ENCODE assay signal across 15 cellular contexts in the genomic region with DNA sequence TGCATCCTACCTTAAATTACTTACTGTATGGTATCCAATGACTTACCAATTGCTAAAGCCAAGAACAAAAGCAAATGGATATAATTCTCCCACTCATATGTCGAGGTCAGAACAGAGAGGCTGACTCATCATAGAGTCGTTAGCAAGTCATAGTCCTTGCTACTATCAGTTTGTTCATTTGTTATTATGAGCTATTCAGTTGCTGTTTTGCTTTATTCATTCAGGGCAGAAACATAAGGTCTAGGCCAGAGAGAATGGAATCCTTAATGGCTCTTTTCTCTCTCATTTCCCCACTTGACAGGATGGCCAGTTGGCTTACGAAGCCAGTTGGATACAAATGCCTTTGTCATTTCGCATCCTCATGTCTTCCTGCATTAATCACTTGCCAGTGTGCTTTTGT.
DNase-seq lines count a peak whose midpoint lies in the region; ATAC-seq and TF ChIP-seq lines count a peak whose summit lies in the region.
"Had no signal": no experiment of that assay in that cellular context is flagged by ENCODE, and none has a peak within 500 bp of the region (broad histone marks: within the 10 kb centered on the region; RNA-seq: fewer than 3 reads in every experiment).

No MANE protein-coding gene starts in this region.

- no peaks in the 10 kb centered on the region for H3K36me3 Mint-ChIP-seq in activated T-cell treated with anti-CD3 and anti-CD28 coated beads, Interleukin-2, amount 50 U/mL, for 4 hours (ENCODE audit: insufficient read depth)
- H3K36me3 Mint-ChIP-seq in activated T-cell treated with anti-CD3 and anti-CD28 coated beads, Interleukin-2, amount 50 U/mL, for 24 hours (ENCODE audit: low read depth), result no peaks in the 10 kb centered on the region
- H3K36me3 Mint-ChIP-seq: activated naive CD4-positive, alpha-beta T cell treated with anti-CD3 and anti-CD28 coated beads, Interleukin-2, amount 50 U/mL, for 24 hours had no signal

- H3K9ac ChIP-seq in skeletal muscle satellite cell (ENCODE audit: low read depth, low read length), result no peak overlapping the region

- no peaks in the 10 kb centered on the region for H3K9me3 ChIP-seq in skeletal muscle satellite cell (replicated peaks; ENCODE audit: low read length)
- H3K9me3 ChIP-seq: uterus had no signal

- H3K27ac ChIP-seq in caudate nucleus (ENCODE audit: low read depth, low read length), result no peak overlapping the region
- H3K27ac ChIP-seq: uterus had no signal

- H3K4me2 ChIP-seq in skeletal muscle satellite cell (ENCODE audit: low read length), result peak overlapping the region; percentile 29

- peaks cover 11% of the 10 kb centered on the region for H3K4me1 ChIP-seq in skeletal muscle satellite cell (ENCODE audit: control insufficient read depth, insufficient read depth, low read length)
- H3K4me1 ChIP-seq: uterus had no signal

- DNase-seq in activated T-cell treated with anti-CD3 and anti-CD28 coated beads, Interleukin-2, amount 50 U/mL, for 4 hours, result no peak
- DNase-seq in activated T-cell treated with anti-CD3 and anti-CD28 coated beads, Interleukin-2, amount 50 U/mL, for 24 hours, result no peak
- DNase-seq in NCI-H446 treated with DMSO at 0.1 percent for 48 hours (lab: John Stamatoyannopoulos, UW) (peak; percentile 19), fibroblast of mammary gland (ENCODE audit: low read depth) (peak; percentile 89), caudate nucleus (lab: John Stamatoyannopoulos, UW) (no peak), NCI-H526 (lab: John Stamatoyannopoulos, UW) (no peak)
- DNase-seq: activated CD8-positive, alpha-beta memory T cell treated with anti-CD3 and anti-CD28 coated beads for 24 hours; dermis blood vessel endothelial cell; DND-41; RPMI8226; stimulated activated CD4-positive, alpha-beta T cell treated with anti-CD3 and anti-CD28 coated beads, Interleukin-12 subunit alpha, Interleukin-12 subunit beta, amount 100 ng/mL, for 4 hours; uterus had no signal

- no peak for TF ChIP-seq CTCF in fibroblast of mammary gland (conservative IDR thresholded peaks at IDR 0.05; ENCODE audit: control insufficient read depth, insufficient read depth, low read depth, low read length)

- H3K27me3 Mint-ChIP-seq in activated T-cell treated with anti-CD3 and anti-CD28 coated beads, Interleukin-2, amount 50 U/mL, for 4 hours (ENCODE audit: low read depth), result no peaks in the 10 kb centered on the region
- H3K27me3 Mint-ChIP-seq in activated T-cell treated with anti-CD3 and anti-CD28 coated beads, Interleukin-2, amount 50 U/mL, for 24 hours, result peaks cover under 1% of the 10 kb centered on the region

- no peaks in the 10 kb centered on the region for H3K36me3 ChIP-seq in skeletal muscle satellite cell (ENCODE audit: insufficient read depth, low read length)
- H3K36me3 ChIP-seq: uterus had no signal

- H3K4me3 ChIP-seq in fibroblast of mammary gland (ENCODE audit: control insufficient read depth, low read depth, low read length) (no peak overlapping the region), skeletal muscle satellite cell (ENCODE audit: low read length) (no peak overlapping the region)
- H3K4me3 ChIP-seq: uterus had no signal

- ATAC-seq in activated T-cell treated with anti-CD3 and anti-CD28 coated beads, Interleukin-2, amount 50 U/mL, for 4 hours, result peak; percentile 60 to 74
- ATAC-seq in HG03039 (IDR thresholded peaks at IDR 0.05; ENCODE audit: unreplicated experiment), result no peak

- H3K4me1 Mint-ChIP-seq in activated T-cell treated with anti-CD3 and anti-CD28 coated beads, Interleukin-2, amount 50 U/mL, for 4 hours (ENCODE audit: low read depth), result peaks cover 4% of the 10 kb centered on the region
- peaks cover 10% of the 10 kb centered on the region for H3K4me1 Mint-ChIP-seq in activated T-cell treated with anti-CD3 and anti-CD28 coated beads, Interleukin-2, amount 50 U/mL, for 24 hours (ENCODE audit: low read depth)
- H3K4me1 Mint-ChIP-seq: activated naive CD4-positive, alpha-beta T cell treated with anti-CD3 and anti-CD28 coated beads, Interleukin-2, amount 50 U/mL, for 24 hours had no signal

- no peaks in the 10 kb centered on the region for H3K27me3 ChIP-seq in skeletal muscle satellite cell (ENCODE audit: control insufficient read depth, insufficient read depth, low read length)
- H3K27me3 ChIP-seq: uterus had no signal

- H3K4me3 Mint-ChIP-seq in activated T-cell treated with anti-CD3 and anti-CD28 coated beads, Interleukin-2, amount 50 U/mL, for 4 hours, result no peak overlapping the region
- no peak overlapping the region for H3K4me3 Mint-ChIP-seq in activated T-cell treated with anti-CD3 and anti-CD28 coated beads, Interleukin-2, amount 50 U/mL, for 24 hours
- H3K4me3 Mint-ChIP-seq: activated naive CD4-positive, alpha-beta T cell treated with anti-CD3 and anti-CD28 coated beads, Interleukin-2, amount 50 U/mL, for 24 hours had no signal

- H3K9me3 Mint-ChIP-seq in activated T-cell treated with anti-CD3 and anti-CD28 coated beads, Interleukin-2, amount 50 U/mL, for 4 hours, result no peaks in the 10 kb centered on the region
- no peaks in the 10 kb centered on the region for H3K9me3 Mint-ChIP-seq in activated T-cell treated with anti-CD3 and anti-CD28 coated beads, Interleukin-2, amount 50 U/mL, for 24 hours
- H3K9me3 Mint-ChIP-seq: activated naive CD4-positive, alpha-beta T cell treated with anti-CD3 and anti-CD28 coated beads, Interleukin-2, amount 50 U/mL, for 24 hours had no signal

- no peak overlapping the region for H3K27ac Mint-ChIP-seq in activated T-cell treated with anti-CD3 and anti-CD28 coated beads, Interleukin-2, amount 50 U/mL, for 24 hours
- H3K27ac Mint-ChIP-seq: activated naive CD4-positive, alpha-beta T cell treated with anti-CD3 and anti-CD28 coated beads, Interleukin-2, amount 50 U/mL, for 24 hours had no signal

Comparison
In these comparisons a context has a peak if more than half of its experiments do, and no peak if none do; other contexts are left out.
1. DNase-seq: peak in NCI-H446 treated with DMSO at 0.1 percent for 48 hours (single experiment) and fibroblast of mammary gland (single experiment); none in activated T-cell treated with anti-CD3 and anti-CD28 coated beads, Interleukin-2, amount 50 U/mL, for 4 hours (single experiment), activated T-cell treated with anti-CD3 and anti-CD28 coated beads, Interleukin-2, amount 50 U/mL, for 24 hours (single experiment), caudate nucleus (0 of 61) and NCI-H526 (0 of 2).